ENCODE assay signal across 8 cellular contexts in genomic region chr15:67433495-67434099, GRCh38.
DNase-seq lines count a peak whose midpoint lies in the region; ATAC-seq and TF ChIP-seq lines count a peak whose summit lies in the region.

No MANE protein-coding gene starts in this region.

- TF ChIP-seq CTCF in NB4 (IDR thresholded peaks at IDR 0.05; ENCODE audit: low read depth, low read length): peak; percentile 68
- TF ChIP-seq CTCF in gastrocnemius medialis (IDR thresholded peaks at IDR 0.05 in 4 of 5, conservative IDR thresholded peaks at IDR 0.05 in 1 of 5): peak in 4 of 5 experiments; percentile 47 to 62 (median 57)

- no peaks in the 10 kb centered on the region for H3K36me3 ChIP-seq in gastrocnemius medialis

- H3K4me3 ChIP-seq in NB4 (ENCODE audit: low read depth, low read length) (no peak overlapping the region), gastrocnemius medialis (no peak overlapping the region)

- ATAC-seq in activated T-helper 17 cell treated with anti-CD3 and anti-CD28 coated beads, Interleukin-2, amount 50 U/mL, for 72 hours (replicated peaks): peak; percentile 38
- ATAC-seq in left cardiac atrium (peak in 1 of 2 donors; percentile 80), gastrocnemius medialis (peak in 1 of 2 donors; percentile 36), GM19395 (IDR thresholded peaks at IDR 0.05; ENCODE audit: unreplicated experiment) (no peak)

- no peak overlapping the region for H3K27ac ChIP-seq in gastrocnemius medialis

- no peaks in the 10 kb centered on the region for H3K4me1 ChIP-seq in gastrocnemius medialis

- in situ Hi-C loops in gastrocnemius medialis (cut with MboI; ENCODE audit: low sequenced_read_pairs in 4 of 4): loop anchor here in 3 of 4 donors (5.0 to 25.0 kb wide), 3 partner anchors 479 to 496 kb away; no protein-coding TSS in a partner anchor

- CTCF ChIA-PET in activated naive CD4-positive, alpha-beta T cell treated with anti-CD3 and anti-CD28 coated beads for 36 hours (lab: Charles Lee): interaction anchor here (0.7 to 2.5 kb wide), 13 partner anchors 11 to 487 kb away, joined by 3 to 24 read pairs (median 4); no protein-coding TSS in a partner anchor

- intact Hi-C loops in activated naive CD4-positive, alpha-beta T cell treated with anti-CD3 and anti-CD28 coated beads for 36 hours (cut with micrococcal nuclease): loop anchor here (1.0 to 5.0 kb wide), 4 partner anchors 126 to 530 kb away; no protein-coding TSS in a partner anchor
- intact Hi-C loops in left cardiac atrium (cut with DNase I) (loop anchor here (5.0 to 10.0 kb wide), 2 partner anchors 486 to 489 kb away; no protein-coding TSS in a partner anchor), gastrocnemius medialis (cut with DNase I; ENCODE audit: low total_unique reads) (loop anchor here (2.0 kb wide), 1 partner anchor 487 kb away; no protein-coding TSS in a partner anchor)

- no peaks in the 10 kb centered on the region for H3K27me3 Mint-ChIP-seq in activated naive CD4-positive, alpha-beta T cell treated with anti-CD3 and anti-CD28 coated beads for 36 hours (ENCODE audit: low read depth)
- H3K27me3 Mint-ChIP-seq in activated T-helper 17 cell treated with anti-CD3 and anti-CD28 coated beads, Interleukin-2, amount 50 U/mL, for 72 hours: no peaks in the 10 kb centered on the region

- H3K9me3 Mint-ChIP-seq in activated naive CD4-positive, alpha-beta T cell treated with anti-CD3 and anti-CD28 coated beads for 36 hours: no peaks in the 10 kb centered on the region
- H3K9me3 Mint-ChIP-seq in activated T-helper 17 cell treated with anti-CD3 and anti-CD28 coated beads, Interleukin-2, amount 50 U/mL, for 72 hours: no peaks in the 10 kb centered on the region

- no peaks in the 10 kb centered on the region for H3K9me3 ChIP-seq in gastrocnemius medialis

- H3K36me3 Mint-ChIP-seq in activated naive CD4-positive, alpha-beta T cell treated with anti-CD3 and anti-CD28 coated beads for 36 hours (ENCODE audit: low read depth): peaks cover 3% of the 10 kb centered on the region
- H3K36me3 Mint-ChIP-seq in activated T-helper 17 cell treated with anti-CD3 and anti-CD28 coated beads, Interleukin-2, amount 50 U/mL, for 72 hours (ENCODE audit: low read depth): no peaks in the 10 kb centered on the region

- no peak for TF ChIP-seq POLR2A in NB4 (IDR thresholded peaks at IDR 0.05; ENCODE audit: extremely low read depth, insufficient read length)
- TF ChIP-seq POLR2A in gastrocnemius medialis (IDR thresholded peaks at IDR 0.05): no peak

- no peak overlapping the region for H3K4me3 Mint-ChIP-seq in activated naive CD4-positive, alpha-beta T cell treated with anti-CD3 and anti-CD28 coated beads for 36 hours
- H3K4me3 Mint-ChIP-seq in activated T-helper 17 cell treated with anti-CD3 and anti-CD28 coated beads, Interleukin-2, amount 50 U/mL, for 72 hours: no peak overlapping the region

- no peaks in the 10 kb centered on the region for H3K27me3 ChIP-seq in gastrocnemius medialis

- H3K4me1 Mint-ChIP-seq in activated naive CD4-positive, alpha-beta T cell treated with anti-CD3 and anti-CD28 coated beads for 36 hours (ENCODE audit: low read depth): no peaks in the 10 kb centered on the region
- no peaks in the 10 kb centered on the region for H3K4me1 Mint-ChIP-seq in activated T-helper 17 cell treated with anti-CD3 and anti-CD28 coated beads, Interleukin-2, amount 50 U/mL, for 72 hours

- no peak overlapping the region for H3K27ac Mint-ChIP-seq in activated naive CD4-positive, alpha-beta T cell treated with anti-CD3 and anti-CD28 coated beads for 36 hours
- H3K27ac Mint-ChIP-seq in activated T-helper 17 cell treated with anti-CD3 and anti-CD28 coated beads, Interleukin-2, amount 50 U/mL, for 72 hours: no peak overlapping the region

- DNase-seq in activated naive CD4-positive, alpha-beta T cell treated with anti-CD3 and anti-CD28 coated beads for 36 hours: peak; percentile 51
- DNase-seq in activated naive CD4-positive, alpha-beta T cell treated with anti-CD3 and anti-CD28 coated beads, Interleukin-2, amount 50 U/mL, for 16 hours: no peak
- DNase-seq in NB4 (ENCODE audit: low read depth): peak; percentile 60
- DNase-seq in left cardiac atrium: peak; percentile 42
- peak in 1 of 2 donors; percentile 18 for DNase-seq in gastrocnemius medialis
- DNase-seq in middle frontal gyrus (ENCODE audit: extremely low spot score, low spot score): no peak

Comparison
In these comparisons a context has a peak if more than half of its experiments do, and no peak if none do; other contexts are left out.
1. DNase-seq: peak in activated naive CD4-positive, alpha-beta T cell treated with anti-CD3 and anti-CD28 coated beads for 36 hours (single experiment), NB4 (single experiment) and left cardiac atrium (single experiment); none in activated naive CD4-positive, alpha-beta T cell treated with anti-CD3 and anti-CD28 coated beads, Interleukin-2, amount 50 U/mL, for 16 hours (single experiment) and middle frontal gyrus (single experiment).